In genomic region chr2:226730487-226730886, GRCh38 we compare ENCODE assay signal across 12 cellular contexts.
A peak's percentile ranks its signal among the peaks of the same experiment; 100 is the strongest.
DNase-seq lines count a peak whose midpoint lies in the region; TF ChIP-seq lines count a peak whose summit lies in the region.
"Had no signal": no experiment of that assay in that cellular context is flagged by ENCODE, and none has a peak within 500 bp of the region (broad histone marks: within the 10 kb centered on the region; RNA-seq: fewer than 3 reads in every experiment).

No MANE protein-coding gene starts in this region.

- H3K4me3 ChIP-seq in adipocyte (ENCODE audit: low read length) (no peak overlapping the region), osteoblast (ENCODE audit: insufficient read depth, low read length) (no peak overlapping the region)
- H3K4me3 ChIP-seq: thoracic aorta had no signal

- peak overlapping the region; percentile 26 for H3K9ac ChIP-seq in adipocyte (ENCODE audit: low read length)

- H3K27me3 ChIP-seq in adipocyte (replicated peaks; ENCODE audit: control insufficient read depth, insufficient read depth, low read length) (no peaks in the 10 kb centered on the region), osteoblast (ENCODE audit: insufficient read depth, low read length) (no peaks in the 10 kb centered on the region)

- no peak overlapping the region for H2AFZ ChIP-seq in osteoblast (ENCODE audit: low read length)

- no peak overlapping the region for H3K27ac ChIP-seq in osteoblast (ENCODE audit: low read depth, low read length)
- H3K27ac ChIP-seq: thoracic aorta had no signal

- no peaks in the 10 kb centered on the region for H4K20me1 ChIP-seq in osteoblast (ENCODE audit: insufficient read depth, low read length)

- H3K4me2 ChIP-seq in osteoblast (ENCODE audit: insufficient read depth, low read length): no peak overlapping the region

- peaks cover 15% of the 10 kb centered on the region for H3K4me1 ChIP-seq in adipocyte (ENCODE audit: control insufficient read depth, insufficient read depth, low read length)
- H3K4me1 ChIP-seq in osteoblast (ENCODE audit: insufficient read depth, low read length): peaks cover 31% of the 10 kb centered on the region

- DNase-seq in HT-29 (ENCODE audit: low spot score): peak; percentile 51
- DNase-seq in adipocyte (ENCODE audit: low read depth): no peak
- peak; percentile 16 for DNase-seq in glomerular visceral epithelial cell (ENCODE audit: extremely low spot score)
- no peak for DNase-seq in osteoblast (ENCODE audit: insufficient read length, low spot score, missing footprints)
- no peak for DNase-seq in NCI-H146 (lab: John Stamatoyannopoulos, UW)
- no peak for DNase-seq in DMS153 treated with DMSO at 0.1 percent for 48 hours (lab: John Stamatoyannopoulos, UW; ENCODE audit: unreplicated experiment)
- no peak for DNase-seq in AML-193 (lab: John Stamatoyannopoulos, UW)
- no peak for DNase-seq in NCI-H2171 (lab: John Stamatoyannopoulos, UW)
- DNase-seq: activated naive CD8-positive, alpha-beta T cell treated with anti-CD3 and anti-CD28 coated beads, Interleukin-2, amount 10 ng/mL, durations not matched to agents 7 days and 5 days; Calu3; effector CD8-positive, alpha-beta T cell had no signal

- peaks cover 17% of the 10 kb centered on the region for H3K79me2 ChIP-seq in osteoblast (ENCODE audit: insufficient read depth, low read length)

- H3K9me3 ChIP-seq in adipocyte (ENCODE audit: control insufficient read depth, low read length) (no peaks in the 10 kb centered on the region), osteoblast (ENCODE audit: low read depth, low read length) (no peaks in the 10 kb centered on the region)
- H3K9me3 ChIP-seq: thoracic aorta had no signal

- peak; percentile 29 for TF ChIP-seq CTCF in osteoblast (IDR thresholded peaks at IDR 0.05; ENCODE audit: extremely low read depth, low read depth, low read length)

- H3K36me3 ChIP-seq in adipocyte (ENCODE audit: control insufficient read depth, insufficient read depth, low read length, severe bottlenecking) (peaks cover 14% of the 10 kb centered on the region), osteoblast (ENCODE audit: insufficient read depth, low read length) (peaks cover 17% of the 10 kb centered on the region)
- H3K36me3 ChIP-seq: thoracic aorta had no signal

Comparison
In these comparisons a context has a peak if more than half of its experiments do, and no peak if none do; other contexts are left out.
1. DNase-seq: peak in HT-29 (single experiment) and glomerular visceral epithelial cell (single experiment); none in adipocyte (single experiment), osteoblast (single experiment), NCI-H146 (single experiment), DMS153 treated with DMSO at 0.1 percent for 48 hours (single experiment), AML-193 (0 of 2) and NCI-H2171 (single experiment).